In genomic region chr17:56876766-56877179, GRCh38 we compare ENCODE assay signal across 1 cellular context.
TF ChIP-seq lines count a peak whose summit lies in the region.

No MANE protein-coding gene starts in this region.

TF ChIP-seq in IMR-90, 13 proteins besides CTCF, POLR2A, EP300 and RAD21:
- TF ChIP-seq, protein P1, sequence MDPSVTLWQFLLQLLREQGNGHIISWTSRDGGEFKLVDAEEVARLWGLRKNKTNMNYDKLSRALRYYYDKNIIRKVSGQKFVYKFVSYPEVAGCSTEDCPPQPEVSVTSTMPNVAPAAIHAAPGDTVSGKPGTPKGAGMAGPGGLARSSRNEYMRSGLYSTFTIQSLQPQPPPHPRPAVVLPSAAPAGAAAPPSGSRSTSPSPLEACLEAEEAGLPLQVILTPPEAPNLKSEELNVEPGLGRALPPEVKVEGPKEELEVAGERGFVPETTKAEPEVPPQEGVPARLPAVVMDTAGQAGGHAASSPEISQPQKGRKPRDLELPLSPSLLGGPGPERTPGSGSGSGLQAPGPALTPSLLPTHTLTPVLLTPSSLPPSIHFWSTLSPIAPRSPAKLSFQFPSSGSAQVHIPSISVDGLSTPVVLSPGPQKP (IDR thresholded peaks at IDR 0.05; ENCODE audit: borderline replicate concordance, low read depth, low read length): no peak
- TF ChIP-seq MAZ (IDR thresholded peaks at IDR 0.05; ENCODE audit: borderline replicate concordance, low read depth, low read length): no peak
- TF ChIP-seq SMC3 (IDR thresholded peaks at IDR 0.05; ENCODE audit: low read depth, low read length): no peak
- TF ChIP-seq MXI1 (IDR thresholded peaks at IDR 0.05; ENCODE audit: borderline replicate concordance, low read depth, low read length): no peak
- TF ChIP-seq, protein P2, sequence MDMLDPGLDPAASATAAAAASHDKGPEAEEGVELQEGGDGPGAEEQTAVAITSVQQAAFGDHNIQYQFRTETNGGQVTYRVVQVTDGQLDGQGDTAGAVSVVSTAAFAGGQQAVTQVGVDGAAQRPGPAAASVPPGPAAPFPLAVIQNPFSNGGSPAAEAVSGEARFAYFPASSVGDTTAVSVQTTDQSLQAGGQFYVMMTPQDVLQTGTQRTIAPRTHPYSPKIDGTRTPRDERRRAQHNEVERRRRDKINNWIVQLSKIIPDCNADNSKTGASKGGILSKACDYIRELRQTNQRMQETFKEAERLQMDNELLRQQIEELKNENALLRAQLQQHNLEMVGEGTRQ (IDR thresholded peaks at IDR 0.05; ENCODE audit: low read depth, low read length): no peak
- no peak for TF ChIP-seq MAFK (IDR thresholded peaks at IDR 0.05; ENCODE audit: low read depth, low read length)
- TF ChIP-seq NFE2L2 (IDR thresholded peaks at IDR 0.05; ENCODE audit: low read depth, low read length): no peak
- TF ChIP-seq CEBPB (IDR thresholded peaks at IDR 0.05; ENCODE audit: low read depth, low read length): no peak
TF ChIP-seq in IMR-90: peak in this region for 0.
